In genomic region chr15:71697999-71698398, GRCh38 we compare ENCODE assay signal across 16 cellular contexts.
DNase-seq lines count a peak whose midpoint lies in the region; ATAC-seq and TF ChIP-seq lines count a peak whose summit lies in the region.
"Had no signal": no experiment of that assay in that cellular context is flagged by ENCODE, and none has a peak within 500 bp of the region (broad histone marks: within the 10 kb centered on the region; RNA-seq: fewer than 3 reads in every experiment).

No MANE protein-coding gene starts in this region.

- H3K36me3 Mint-ChIP-seq in T-cell, result no peaks in the 10 kb centered on the region
- H3K36me3 Mint-ChIP-seq: CD14-positive monocyte; CD4-positive, alpha-beta memory T cell had no signal

- H3K4me1 Mint-ChIP-seq in T-cell, result no peaks in the 10 kb centered on the region
- H3K4me1 Mint-ChIP-seq: CD14-positive monocyte; CD4-positive, alpha-beta memory T cell had no signal

- intact Hi-C loops in heart right ventricle (cut with DNase I) (no loop called here), left cardiac atrium (cut with DNase I) (no loop called here)

- H3K36me3 ChIP-seq in heart right ventricle, result no peaks in the 10 kb centered on the region
- H3K36me3 ChIP-seq: BLaER1 had no signal

- no peak overlapping the region for H3K4me3 Mint-ChIP-seq in T-cell
- H3K4me3 Mint-ChIP-seq: CD4-positive, alpha-beta memory T cell; GM23338 had no signal

- DNase-seq in NCI-H748 (lab: John Stamatoyannopoulos, UW; ENCODE audit: unreplicated experiment), result peak; percentile 4
- DNase-seq in NCI-H748 treated with DMSO at 0.1 percent for 48 hours (lab: John Stamatoyannopoulos, UW), result no peak
- DNase-seq in heart right ventricle, result no peak
- no peak for DNase-seq in left cardiac atrium
- peak; percentile 1 for DNase-seq in NCI-H69 (lab: John Stamatoyannopoulos, UW)
- DNase-seq in T-cell, result no peak
- DNase-seq in stimulated activated CD8-positive, alpha-beta memory T cell treated with anti-CD3 and anti-CD28 coated beads, Interleukin-4, amount 100 ng/mL, for 48 hours, result no peak
- DNase-seq: 8988T; Calu3; CD4-positive, alpha-beta memory T cell; DMS79 treated with DMSO at 0.1 percent for 48 hours; GF-D8; HCEC 1CT had no signal

- H3K4me3 ChIP-seq in heart right ventricle, result no peak overlapping the region
- H3K4me3 ChIP-seq: BLaER1, GM23338 had no signal

- TF ChIP-seq CTCF in heart right ventricle (IDR thresholded peaks at IDR 0.05), result no peak

- CTCF ChIA-PET in T-cell (lab: Charles Lee), result no interaction called here

- 42 to 46% methylated on average over 3 of the region's 3 CpGs for WGBS in heart right ventricle, 2 donors

- no peak overlapping the region for H3K27ac Mint-ChIP-seq in T-cell
- H3K27ac Mint-ChIP-seq: CD14-positive monocyte; CD4-positive, alpha-beta memory T cell; GM23338 had no signal

- H3K27ac ChIP-seq in heart right ventricle, result peak overlapping the region in 2 of 10 donors; percentile 17 to 18
- H3K27ac ChIP-seq: BLaER1 had no signal

- H3K27me3 ChIP-seq in heart right ventricle, result no peaks in the 10 kb centered on the region
- H3K27me3 ChIP-seq: BLaER1 had no signal

- ATAC-seq in heart right ventricle (peak in 5 of 8 donors; percentile 30 to 71 (median 58)), left cardiac atrium (no peak), T-cell (replicated peaks in 1 of 4) (no peak)
- ATAC-seq: GM23338 had no signal

- POLR2A ChIA-PET in T-cell (lab: Charles Lee), result no interaction called here

- H3K27me3 Mint-ChIP-seq in T-cell, result peaks cover 12 to 25% of the 10 kb centered on the region in 2 donors

- H3K4me1 ChIP-seq in heart right ventricle, result peaks cover 0 to 13% (median 6%) of the 10 kb centered on the region in 9 donors
- H3K4me1 ChIP-seq: BLaER1 had no signal

- H3K9me3 Mint-ChIP-seq in T-cell, result no peaks in the 10 kb centered on the region

- peaks cover 0 to 3% (median 0%) of the 10 kb centered on the region in 11 donors for H3K9me3 ChIP-seq in heart right ventricle
- H3K9me3 ChIP-seq: BLaER1 had no signal

Comparison
In these comparisons a context has a peak if more than half of its experiments do, and no peak if none do; other contexts are left out.
1. DNase-seq: peak in NCI-H748 (single experiment) and NCI-H69 (single experiment); none in NCI-H748 treated with DMSO at 0.1 percent for 48 hours (single experiment), heart right ventricle (0 of 2), left cardiac atrium (single experiment), T-cell (0 of 34) and stimulated activated CD8-positive, alpha-beta memory T cell treated with anti-CD3 and anti-CD28 coated beads, Interleukin-4, amount 100 ng/mL, for 48 hours (single experiment).
2. ATAC-seq: peak in heart right ventricle (5 of 8); none in left cardiac atrium (0 of 2) and T-cell (0 of 4).